Comparison of ENCODE assay signal across 24 cellular contexts in genomic region chr4:152540941-152541340, GRCh38. TPM values are rescaled to one million over a fixed set of nuclear protein-coding genes. Genes with fewer than 3 reads are reported as not detected.
DNase-seq lines count a peak whose midpoint lies in the region; ATAC-seq, FAIRE-seq and TF ChIP-seq lines count a peak whose summit lies in the region.
"Had no signal": no experiment of that assay in that cellular context is flagged by ENCODE, and none has a peak within 500 bp of the region (broad histone marks: within the 10 kb centered on the region; RNA-seq: fewer than 3 reads in every experiment).

No MANE protein-coding gene starts in this region.

- no peak overlapping the region for H3K9ac ChIP-seq in GM12878 (ENCODE audit: control insufficient read depth, insufficient read depth, low read length)
- H3K9ac ChIP-seq: BLaER1 had no signal

- H2AFZ ChIP-seq in GM12878 (ENCODE audit: control insufficient read depth, low read depth, low read length): no peak overlapping the region

- TF ChIP-seq EP300 in GM12878 (IDR thresholded peaks at IDR 0.05; ENCODE audit: borderline replicate concordance in 1 of 2, control insufficient read depth in 1 of 2, low read depth in 2 of 2, low read length in 2 of 2): no peak

- peaks cover 0 to 2% (median 0%) of the 10 kb centered on the region in 11 donors for H3K9me3 Mint-ChIP-seq in naive thymus-derived CD4-positive, alpha-beta T cell
- H3K9me3 Mint-ChIP-seq: HFFc6 had no signal

- H3K4me3 ChIP-seq in BE2C (ENCODE audit: low read depth, low read length) (no peak overlapping the region), GM12878 (no peak overlapping the region)
- H3K4me3 ChIP-seq in naive thymus-derived CD4-positive, alpha-beta T cell (ENCODE audit: low read length): no peak overlapping the region
- H3K4me3 ChIP-seq: A549, SJSA1 had no signal

- no peaks in the 10 kb centered on the region for H3K27me3 Mint-ChIP-seq in naive thymus-derived CD4-positive, alpha-beta T cell
- H3K27me3 Mint-ChIP-seq: CD4-positive, alpha-beta memory T cell had no signal

- H3K9me3 ChIP-seq in BE2C (no peaks in the 10 kb centered on the region), GM12878 (replicated peaks; ENCODE audit: control insufficient read depth, insufficient read depth, low read length) (peaks cover 6% of the 10 kb centered on the region; the same call in 1 of the 3 replicates)
- no peaks in the 10 kb centered on the region for H3K9me3 ChIP-seq in naive thymus-derived CD4-positive, alpha-beta T cell (ENCODE audit: control insufficient read depth in 2 of 3, low read length in 3 of 3)
- H3K9me3 ChIP-seq: A549, SJSA1 had no signal

- TF ChIP-seq CTCF in BE2C (IDR thresholded peaks at IDR 0.05; ENCODE audit: low read depth, low read length) (no peak), GM12878 (IDR thresholded peaks at IDR 0.05 in 2 of 3, conservative IDR thresholded peaks at IDR 0.05 in 1 of 3; ENCODE audit: control insufficient read depth in 2 of 3, extremely low read depth in 1 of 3, insufficient read depth in 1 of 3, low read depth in 3 of 3, low read length in 3 of 3) (no peak)

- no peak for ATAC-seq in GM12878
- no peak for ATAC-seq in naive thymus-derived CD4-positive, alpha-beta T cell
- ATAC-seq: A549, Panc1 had no signal

- no peaks in the 10 kb centered on the region for H3K36me3 ChIP-seq in BE2C
- H3K36me3 ChIP-seq in GM12878 (ENCODE audit: control insufficient read depth in 2 of 2, insufficient read depth in 2 of 2, low read length in 1 of 2): no peaks in the 10 kb centered on the region; a peak in 1 of 4 replicates
- peaks cover 0 to 12% (median 0%) of the 10 kb centered on the region in 3 experiments for H3K36me3 ChIP-seq in naive thymus-derived CD4-positive, alpha-beta T cell (ENCODE audit: control insufficient read depth in 2 of 3, insufficient read depth in 3 of 3, low read length in 3 of 3)

- FAIRE-seq in GM12878 (lab: Jason Lieb, UNC): no peak
- FAIRE-seq: A549, GM12891, H54 had no signal

- 0 out of 2 replicates have a peak overlapping the region, but pooled peaks have one; percentile 6 for H3K27ac ChIP-seq in GM12878 (ENCODE audit: control insufficient read depth, insufficient read depth)
- H3K27ac ChIP-seq in naive thymus-derived CD4-positive, alpha-beta T cell (ENCODE audit: low read depth, low read length): peak overlapping the region; percentile 12
- H3K27ac ChIP-seq: A549, BLaER1, SJSA1 had no signal

- SMC1A ChIA-PET in GM12878 (lab: Charles Lee; ENCODE audit: uncharacterized antibody, unreplicated experiment): interaction anchor here (12.6 kb wide), 1 partner anchor 38 kb away, joined by 197 read pairs; no protein-coding TSS in a partner anchor

- H3K36me3 Mint-ChIP-seq in naive thymus-derived CD4-positive, alpha-beta T cell: peaks cover 0 to 23% (median 4%) of the 10 kb centered on the region in 5 donors

- H3K4me2 ChIP-seq in GM12878 (ENCODE audit: control insufficient read depth, insufficient read depth): no peak overlapping the region
- H3K4me2 ChIP-seq: A549, BLaER1 had no signal

- POLR2A ChIA-PET in GM12878 (lab: Charles Lee): interaction anchor here (0.7 to 1.8 kb wide), 2 partner anchors 9 to 17 kb away, joined by 3 to 5 read pairs; no protein-coding TSS in a partner anchor
- POLR2A ChIA-PET in naive thymus-derived CD4-positive, alpha-beta T cell (lab: Charles Lee): interaction anchor here (1.2 kb wide), 1 partner anchor 39 kb away, joined by 3 read pairs; no protein-coding TSS in a partner anchor

- CTCF ChIA-PET in GM12878 (lab: Yijun Ruan, JAX): interaction anchor here (1.5 kb wide), 1 partner anchor 38 kb away, joined by 4 read pairs; no protein-coding TSS in a partner anchor
- CTCF ChIA-PET in naive thymus-derived CD4-positive, alpha-beta T cell (lab: Charles Lee): interaction anchor here (0.7 to 0.8 kb wide), 2 partner anchors 13 to 25 kb away, joined by 3 to 4 read pairs; no protein-coding TSS in a partner anchor

- no TSS peak for BruUV-seq in GM12878 (replicated peaks; lab: Mats Ljungman, UMichigan)

- RAD21 ChIA-PET in GM12878 (lab: Charles Lee; ENCODE audit: unreplicated experiment): interaction anchor here (1.0 to 7.2 kb wide), 2 partner anchors 40 to 100 kb away, joined by 4 to 123 read pairs; no protein-coding TSS in a partner anchor

- in situ Hi-C loops in GM18951 (cut with MboI; ENCODE audit: low sequenced_read_pairs, unreplicated experiment) (no loop called here), GM12878 (cut with MboI) (no loop called here)

- peaks cover 49% of the 10 kb centered on the region for H3K79me2 ChIP-seq in GM12878 (ENCODE audit: control insufficient read depth, insufficient read depth, low read length)

- H3K4me1 ChIP-seq in BE2C (no peaks in the 10 kb centered on the region), GM12878 (ENCODE audit: control insufficient read depth, insufficient read depth, low read length) (peaks cover 21% of the 10 kb centered on the region)
- peaks cover 29 to 38% of the 10 kb centered on the region in 2 donors for H3K4me1 ChIP-seq in naive thymus-derived CD4-positive, alpha-beta T cell (ENCODE audit: control insufficient read depth in 2 of 2, insufficient read depth in 2 of 2, low read length in 2 of 2)

- H4K20me1 ChIP-seq in GM12878 (ENCODE audit: control insufficient read depth, insufficient read depth): no peaks in the 10 kb centered on the region

- whole genome bisulfite sequencing in GM12878 (ENCODE audit: insufficient coverage, insufficient replicate concordance, low lambda C conversion rate, missing lambda C conversion rate): 100% methylated on average over 12 of the region's 13 CpGs

- H3K4me1 Mint-ChIP-seq in naive thymus-derived CD4-positive, alpha-beta T cell: peaks cover 26 to 69% (median 50%) of the 10 kb centered on the region in 7 donors

- H3K4me3 Mint-ChIP-seq in naive thymus-derived CD4-positive, alpha-beta T cell: no peak overlapping the region
- H3K4me3 Mint-ChIP-seq: HFFc6 had no signal

- peak; percentile 26 for TF ChIP-seq POLR2A in GM18951 (IDR thresholded peaks at IDR 0.05; ENCODE audit: extremely low read depth, insufficient read depth, insufficient read length)
- no peak; the same call in 1 of the 2 replicates for TF ChIP-seq POLR2A in GM12878 (IDR thresholded peaks at IDR 0.05; ENCODE audit: low read depth, low read length)

- intact Hi-C loops in GM12878 (cut with micrococcal nuclease; ENCODE audit: unreplicated experiment): no loop called here
- intact Hi-C loops in naive thymus-derived CD4-positive, alpha-beta T cell (cut with micrococcal nuclease): no loop called here

- H3K27me3 ChIP-seq in BE2C: no peaks in the 10 kb centered on the region
- H3K27me3 ChIP-seq in GM12878 (replicated peaks in 1 of 2; ENCODE audit: control insufficient read depth in 2 of 2, insufficient read depth in 2 of 2, low read length in 1 of 2): no peaks in the 10 kb centered on the region
- H3K27me3 ChIP-seq in naive thymus-derived CD4-positive, alpha-beta T cell (ENCODE audit: control insufficient read depth in 2 of 2, insufficient read depth in 2 of 2, low read length in 2 of 2): no peaks in the 10 kb centered on the region
- H3K27me3 ChIP-seq: BLaER1, SJSA1 had no signal

- no peak for TF ChIP-seq RAD21 in GM12878 (IDR thresholded peaks at IDR 0.05; ENCODE audit: insufficient read depth, low read depth, low read length)

- H3K27ac Mint-ChIP-seq in naive thymus-derived CD4-positive, alpha-beta T cell: peak overlapping the region in 5 of 9 donors; percentile 15 to 72 (median 51)
- H3K27ac Mint-ChIP-seq: HFFc6 had no signal

- DNase-seq in BE2C: peak; percentile 11
- no peak for DNase-seq in GM12878 (ENCODE audit: low read depth, low spot score)
- DNase-seq in naive thymus-derived CD4-positive, alpha-beta T cell: no peak
- DNase-seq in HK-2 (ENCODE audit: unreplicated experiment): no peak
- no peak for DNase-seq in OCI-M2 (lab: John Stamatoyannopoulos, UW; ENCODE audit: unreplicated experiment)
- no peak for DNase-seq in HCEC 1CT
- DNase-seq: CD4-positive, alpha-beta memory T cell; DND-41; HFFc6; KBM-7; NCI-H1105; NCI-H146; NCI-H2029; NCI-H2171; NCI-H345; NCI-H774; NK-92 treated with Interleukin-12 subunit alpha and Interleukin-12 subunit beta, amount 100 ng/mL, for 24 hours had no signal

TF ChIP-seq in GM12878, 131 proteins besides CTCF, POLR2A, EP300 and RAD21:
- TF ChIP-seq NFYA (IDR thresholded peaks at IDR 0.05; ENCODE audit: borderline replicate concordance, low read depth, low read length) (no peak), IKZF2 (IDR thresholded peaks at IDR 0.05) (no peak), MTA3 (IDR thresholded peaks at IDR 0.05; ENCODE audit: borderline replicate concordance, low read length) (peak; percentile 14; the same call in 1 of the 2 replicates), GABPA (IDR thresholded peaks at IDR 0.05; ENCODE audit: low read depth) (no peak)
TF ChIP-seq in GM12878: peak in this region for 1.

RNA-seq across cellular contexts. Expression of gene FBXW7, which starts 5.0 kb away (rescaled TPM):
- 16.9 TPM for polyA plus RNA-seq in BE2C (2012; ENCODE audit: insufficient read depth, insufficient read length, low read depth)
- 401 and 420 TPM in 2 replicates for total RNA-seq in GM12878 (2013; cell fraction: nucleolus; rRNA removed)
- 56.4 and 73.7 TPM in 2 replicates for total RNA-seq in GM12878 (2014; rRNA removed)
- 118 and 122 TPM in 2 replicates for total RNA-seq in GM12878 (2014; rRNA removed; fragmentation: Illumina TruSeq; extraction: Trizol)
- total RNA-seq in GM12878 (2021): 60.4 and 61.3 TPM in 2 replicates
- 43.9 TPM for polyA plus RNA-seq in GM12878 (2011; ENCODE audit: low read depth)
- polyA plus RNA-seq in GM12878 (2011; rRNA removed): 51.9 and 67.4 TPM in 2 replicates
- polyA plus RNA-seq in GM12878 (2011; cell fraction: cytosol; rRNA removed): 14.5 and 19.1 TPM in 2 replicates
- 95.0 and 104 TPM in 2 replicates for polyA plus RNA-seq in GM12878 (2011; cell fraction: nucleus; rRNA removed)
- 48.5 and 61.3 TPM in 2 replicates for polyA plus RNA-seq in GM12878 (2012)
- 55.8 and 82.0 TPM in 2 replicates for polyA plus RNA-seq in GM12878 (2014; fragmentation: Illumina TruSeq; extraction: Trizol)
- 10 to 100 TPM; 40.2 to 42.5 TPM for polyA plus RNA-seq in GM12878 (2014; fragmentation: Nextera tagmentation; extraction: Ambion mirVana)
- 34.6 and 42.0 TPM in 2 replicates for polyA plus RNA-seq in GM12878 (2014; rRNA removed)
- polyA plus RNA-seq in GM12878 (2016; fragmentation: Nextera tagmentation; extraction: Ambion mirVana): 10 to 100 TPM; 35.8 to 37.4 TPM
- polyA minus RNA-seq in GM12878 (2011; rRNA and poly(A)+ RNA removed): 87.7 and 134 TPM in 2 replicates
- polyA minus RNA-seq in GM12878 (2011; cell fraction: cytosol; rRNA and poly(A)+ RNA removed): 21.4 and 22.9 TPM in 2 replicates
- polyA minus RNA-seq in GM12878 (2011; cell fraction: nucleus; rRNA and poly(A)+ RNA removed): 101 and 142 TPM in 2 replicates
- 100 to 1,000 TPM in 4 of 5 experiments, 10 to 100 TPM in 1; 57.5 to 139 (median 116) TPM for total RNA-seq in naive thymus-derived CD4-positive, alpha-beta T cell
- 10 to 100 TPM; 40.4 to 50.5 TPM for polyA plus RNA-seq in naive thymus-derived CD4-positive, alpha-beta T cell
